25 cellular contexts compared by ENCODE assay signal in the genomic region with DNA sequence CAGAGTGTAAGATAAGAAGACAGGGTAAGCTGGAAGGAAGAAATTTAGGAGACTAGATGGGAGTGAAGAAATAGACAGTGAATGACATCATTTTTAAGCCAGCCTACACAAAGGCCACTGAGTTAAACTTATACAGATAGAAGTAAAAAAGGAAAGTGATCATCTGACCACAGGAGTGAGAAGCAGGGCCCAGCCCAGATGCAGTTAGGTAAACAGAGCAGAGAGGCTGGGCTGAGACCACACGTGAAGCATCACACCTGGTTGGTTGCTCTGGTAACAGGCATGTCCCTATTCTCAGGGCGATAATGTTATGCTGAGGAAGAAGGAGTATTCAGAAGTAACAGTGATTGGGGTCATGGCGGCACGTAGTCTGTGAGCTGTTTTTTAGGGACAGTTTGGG.
"Had no signal": no experiment of that assay in that cellular context is flagged by ENCODE, and none has a peak within 500 bp of the region (broad histone marks: within the 10 kb centered on the region; RNA-seq: fewer than 3 reads in every experiment).

No MANE protein-coding gene starts in this region.

- DNase-seq: activated B cell treated with CpG ODN at 0.5 μM for 24 hours; activated CD4-positive, alpha-beta T cell treated with anti-CD3 and anti-CD28 coated beads for 48 hours; activated CD4-positive, alpha-beta T cell treated with anti-CD3 and anti-CD28 coated beads, Interleukin-2, amount 50 U/mL, for 1 hour; activated CD4-positive, alpha-beta T cell treated with anti-CD3 and anti-CD28 coated beads, Interleukin-2, amount 50 U/mL, for 48 hours; activated CD8-positive, alpha-beta memory T cell treated with anti-CD3 and anti-CD28 coated beads for 24 hours; activated CD8-positive, alpha-beta T cell treated with anti-CD3 and anti-CD28 coated beads for 36 hours; activated effector memory CD4-positive, alpha-beta T cell treated with Interleukin-2 at 50 U/mL for 16 hours; activated gamma-delta T cell treated with Interleukin-2 at 50 U/mL for 16 hours; activated naive CD4-positive, alpha-beta T cell treated with anti-CD3 and anti-CD28 coated beads, Interleukin-2, amount 50 U/mL, for 16 hours; activated naive CD4-positive, alpha-beta T cell treated with Interleukin-2 at 50 U/mL for 16 hours; activated T-cell treated with anti-CD3 and anti-CD28 coated beads, Interleukin-2, amount 50 U/mL, for 4 hours; amniotic stem cell; anterior cingulate cortex; brain microvascular endothelial cell; dorsolateral prefrontal cortex; effector memory CD4-positive, alpha-beta T cell; endodermal cell; foreskin fibroblast; head of caudate nucleus; hippocampal formation; T1000; WERI-Rb-1 had no signal

- ATAC-seq: activated CD4-positive, CD25-positive, alpha-beta regulatory T cell treated with anti-CD3 and anti-CD28 coated beads, Interleukin-2, amount 50 U/mL, for 24 hours; activated CD8-positive, alpha-beta T cell treated with anti-CD3 and anti-CD28 coated beads for 36 hours; activated T-cell treated with anti-CD3 and anti-CD28 coated beads, Interleukin-2, amount 50 U/mL, for 4 hours; activated T-helper 17 cell treated with anti-CD3 and anti-CD28 coated beads, Interleukin-2, amount 50 U/mL, for 72 hours; esophagus mucosa had no signal
